8 cellular contexts compared by ENCODE assay signal in the genomic region with DNA sequence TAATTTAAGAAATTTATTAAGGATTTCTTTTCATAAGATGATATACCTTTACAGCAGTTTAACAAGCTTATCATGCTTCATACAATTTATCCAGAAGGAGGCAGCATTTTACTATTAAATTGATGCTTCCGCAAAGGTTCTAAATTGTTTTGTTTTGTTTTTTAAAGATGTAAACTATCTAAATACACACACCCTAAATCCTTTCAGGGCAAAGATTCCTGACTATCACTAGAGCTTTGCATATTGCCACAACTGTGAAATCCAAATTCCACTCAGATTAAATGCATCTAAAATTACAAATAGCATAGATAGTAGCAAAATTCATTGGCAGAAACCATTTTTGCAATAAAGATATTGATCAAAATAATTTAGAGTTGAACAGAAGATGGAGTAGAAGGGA. TPM values are rescaled to one million over a fixed set of nuclear protein-coding genes. Genes with fewer than 3 reads are reported as not detected.
A peak's percentile ranks its signal among the peaks of the same experiment; 100 is the strongest.
DNase-seq lines count a peak whose midpoint lies in the region; ATAC-seq, FAIRE-seq and TF ChIP-seq lines count a peak whose summit lies in the region.

No MANE protein-coding gene starts in this region.

- no peaks in the 10 kb centered on the region for H3K9me3 Mint-ChIP-seq in activated naive CD8-positive, alpha-beta T cell treated with anti-CD3 and anti-CD28 coated beads, Interleukin-2, amount 50 U/mL, for 24 hours

- no peak overlapping the region for H3K4me3 Mint-ChIP-seq in activated naive CD8-positive, alpha-beta T cell treated with anti-CD3 and anti-CD28 coated beads, Interleukin-2, amount 50 U/mL, for 24 hours

- no peak for FAIRE-seq in HTR-8/SVneo (lab: Jason Lieb, UNC)

- H3K27ac Mint-ChIP-seq in activated naive CD8-positive, alpha-beta T cell treated with anti-CD3 and anti-CD28 coated beads, Interleukin-2, amount 50 U/mL, for 24 hours, result no peak overlapping the region

- H3K9me3 ChIP-seq in adipocyte (ENCODE audit: control insufficient read depth, low read length), result no peaks in the 10 kb centered on the region
- no peaks in the 10 kb centered on the region for H3K9me3 ChIP-seq in left lung

- no peaks in the 10 kb centered on the region for H3K27me3 Mint-ChIP-seq in activated naive CD8-positive, alpha-beta T cell treated with anti-CD3 and anti-CD28 coated beads, Interleukin-2, amount 50 U/mL, for 24 hours

- H3K27me3 ChIP-seq in adipocyte (replicated peaks; ENCODE audit: control insufficient read depth, insufficient read depth, low read length) (no peaks in the 10 kb centered on the region), left lung (no peaks in the 10 kb centered on the region)

- intact Hi-C loops in left lung (cut with DNase I), result loop anchor here in 1 of 2 donors (10.0 kb wide), 1 partner anchor 290 kb away; no protein-coding TSS in a partner anchor

- ATAC-seq in left lung (no peak), GM18858 (IDR thresholded peaks at IDR 0.05; ENCODE audit: unreplicated experiment) (no peak), GM19395 (IDR thresholded peaks at IDR 0.05; ENCODE audit: unreplicated experiment) (no peak)
- ATAC-seq in activated naive CD8-positive, alpha-beta T cell treated with anti-CD3 and anti-CD28 coated beads, Interleukin-2, amount 50 U/mL, for 24 hours, result no peak

- DNase-seq in AG20443 (ENCODE audit: low spot score), result peak; percentile 23
- peak; percentile 30 for DNase-seq in HTR-8/SVneo (ENCODE audit: insufficient read length, low spot score)
- peak; percentile 90 for DNase-seq in adipocyte (ENCODE audit: low read depth)
- no peak for DNase-seq in left lung
- DNase-seq in ureter (ENCODE audit: low spot score), result no peak
- no peak for DNase-seq in activated naive CD8-positive, alpha-beta T cell treated with anti-CD3 and anti-CD28 coated beads, Interleukin-2, amount 50 U/mL, for 24 hours

- peak; percentile 24 to 25 for TF ChIP-seq CTCF in left lung (IDR thresholded peaks at IDR 0.05)

- peaks cover 33% of the 10 kb centered on the region for H3K4me1 ChIP-seq in adipocyte (ENCODE audit: control insufficient read depth, insufficient read depth, low read length)
- H3K4me1 ChIP-seq in left lung, result peaks cover 5% of the 10 kb centered on the region in 2 donors

- no peak overlapping the region for H3K4me3 ChIP-seq in adipocyte (ENCODE audit: low read length)
- H3K4me3 ChIP-seq in left lung, result no peak overlapping the region

- H3K36me3 ChIP-seq in adipocyte (ENCODE audit: control insufficient read depth, insufficient read depth, low read length, severe bottlenecking), result no peaks in the 10 kb centered on the region
- no peaks in the 10 kb centered on the region for H3K36me3 ChIP-seq in left lung

- H3K27ac ChIP-seq in left lung, result no peak overlapping the region

- H3K4me1 Mint-ChIP-seq in activated naive CD8-positive, alpha-beta T cell treated with anti-CD3 and anti-CD28 coated beads, Interleukin-2, amount 50 U/mL, for 24 hours, result no peaks in the 10 kb centered on the region

- H3K9ac ChIP-seq in adipocyte (ENCODE audit: low read length), result peak overlapping the region; percentile 85

- no peaks in the 10 kb centered on the region for H3K36me3 Mint-ChIP-seq in activated naive CD8-positive, alpha-beta T cell treated with anti-CD3 and anti-CD28 coated beads, Interleukin-2, amount 50 U/mL, for 24 hours (ENCODE audit: low read depth)

RNA-seq across cellular contexts. Expression of gene CCNL1, which starts 44.5 kb away (rescaled TPM):
- 100 to 1,000 TPM in 1 of 2 donors, 10 to 100 TPM in 1; 82.6 to 119 TPM for total RNA-seq in left lung
- total RNA-seq in ureter, result 172 TPM

Comparison
In these comparisons a context has a peak if more than half of its experiments do, and no peak if none do; other contexts are left out.
1. DNase-seq: peak in AG20443 (single experiment), HTR-8/SVneo (single experiment) and adipocyte (single experiment); none in left lung (0 of 2), ureter (single experiment) and activated naive CD8-positive, alpha-beta T cell treated with anti-CD3 and anti-CD28 coated beads, Interleukin-2, amount 50 U/mL, for 24 hours (single experiment).